8 cellular contexts compared by ENCODE assay signal in genomic region chr20:21303061-21303871, GRCh38. TPM values are rescaled to one million over a fixed set of nuclear protein-coding genes. Genes with fewer than 3 reads are reported as not detected.
DNase-seq lines count a peak whose midpoint lies in the region; ATAC-seq and TF ChIP-seq lines count a peak whose summit lies in the region.

XRN2 (plus strand) TSS chr20:21303331; CDS start chr20:21303399, 68 bp downstream.

- H3K36me3 ChIP-seq in adipocyte (ENCODE audit: control insufficient read depth, insufficient read depth, low read length, severe bottlenecking): peaks cover 3% of the 10 kb centered on the region

- intact Hi-C loops in cardiac septum (cut with DNase I): loop anchor here (2.0 to 5.0 kb wide), 2 partner anchors 94 to 178 kb away; partner anchors contain the start of gene NKX2-4

- DNase-seq in NCI-H1417 treated with DMSO at 0.1 percent for 48 hours (lab: John Stamatoyannopoulos, UW): peak; percentile 67
- DNase-seq in SW480 (ENCODE audit: low spot score): peak; percentile 98
- DNase-seq in adipocyte (ENCODE audit: low read depth): peak; percentile 98
- peak; percentile 98 for DNase-seq in cardiac septum (ENCODE audit: low spot score)
- peak; percentile 92 for DNase-seq in pons (ENCODE audit: low spot score)
- DNase-seq in type B pancreatic cell (ENCODE audit: extremely low spot score, unreplicated experiment): peak; percentile 96

- H3K4me1 Mint-ChIP-seq in type B pancreatic cell (ENCODE audit: unreplicated experiment): peaks cover 18% of the 10 kb centered on the region

- peak within 1 kb of the TSS; percentile 95 for H3K4me3 Mint-ChIP-seq in type B pancreatic cell

- peak; percentile 95 for ATAC-seq in HG02798 (IDR thresholded peaks at IDR 0.05; ENCODE audit: poor library complexity, unreplicated experiment)

- no peaks in the 10 kb centered on the region for H3K9me3 ChIP-seq in adipocyte (ENCODE audit: control insufficient read depth, low read length)

- peak within 1 kb of the TSS; percentile 83 for H3K4me3 ChIP-seq in GM12875 (ENCODE audit: low read depth, low read length)
- peak within 1 kb of the TSS; percentile 99 for H3K4me3 ChIP-seq in adipocyte (ENCODE audit: low read length)

- peak within 1 kb of the TSS; percentile 97 for H3K9ac ChIP-seq in adipocyte (ENCODE audit: low read length)

- H3K9me3 Mint-ChIP-seq in type B pancreatic cell: no peaks in the 10 kb centered on the region

- TF ChIP-seq CTCF in GM12875 (IDR thresholded peaks at IDR 0.05; ENCODE audit: borderline replicate concordance, insufficient read depth, low read depth, low read length) (no peak), type B pancreatic cell (conservative IDR thresholded peaks at IDR 0.05) (peak; percentile 16)

- H3K4me1 ChIP-seq in adipocyte (ENCODE audit: control insufficient read depth, insufficient read depth, low read length): peaks cover 15% of the 10 kb centered on the region

- peaks cover 10% of the 10 kb centered on the region for H3K36me3 Mint-ChIP-seq in type B pancreatic cell

- H3K27me3 ChIP-seq in adipocyte (replicated peaks; ENCODE audit: control insufficient read depth, insufficient read depth, low read length): no peaks in the 10 kb centered on the region

- peak within 1 kb of the TSS; percentile 99 for H3K27ac Mint-ChIP-seq in type B pancreatic cell

- peaks cover 14% of the 10 kb centered on the region for H3K27me3 Mint-ChIP-seq in type B pancreatic cell

RNA-seq across cellular contexts. Expression of gene XRN2, which starts in this region (rescaled TPM):
- 33.4 TPM for total RNA-seq in cardiac septum
- 55.9 and 76.6 TPM in 2 replicates for total RNA-seq in type B pancreatic cell (ENCODE audit: low replicate concordance)

Comparison
In these comparisons a context has a peak if more than half of its experiments do, and no peak if none do; other contexts are left out.
1. Peak in every context shown above with its lines: DNase-seq, ATAC-seq and H3K4me3 ChIP-seq.